Comparison of ENCODE assay signal across 8 cellular contexts in the genomic region with DNA sequence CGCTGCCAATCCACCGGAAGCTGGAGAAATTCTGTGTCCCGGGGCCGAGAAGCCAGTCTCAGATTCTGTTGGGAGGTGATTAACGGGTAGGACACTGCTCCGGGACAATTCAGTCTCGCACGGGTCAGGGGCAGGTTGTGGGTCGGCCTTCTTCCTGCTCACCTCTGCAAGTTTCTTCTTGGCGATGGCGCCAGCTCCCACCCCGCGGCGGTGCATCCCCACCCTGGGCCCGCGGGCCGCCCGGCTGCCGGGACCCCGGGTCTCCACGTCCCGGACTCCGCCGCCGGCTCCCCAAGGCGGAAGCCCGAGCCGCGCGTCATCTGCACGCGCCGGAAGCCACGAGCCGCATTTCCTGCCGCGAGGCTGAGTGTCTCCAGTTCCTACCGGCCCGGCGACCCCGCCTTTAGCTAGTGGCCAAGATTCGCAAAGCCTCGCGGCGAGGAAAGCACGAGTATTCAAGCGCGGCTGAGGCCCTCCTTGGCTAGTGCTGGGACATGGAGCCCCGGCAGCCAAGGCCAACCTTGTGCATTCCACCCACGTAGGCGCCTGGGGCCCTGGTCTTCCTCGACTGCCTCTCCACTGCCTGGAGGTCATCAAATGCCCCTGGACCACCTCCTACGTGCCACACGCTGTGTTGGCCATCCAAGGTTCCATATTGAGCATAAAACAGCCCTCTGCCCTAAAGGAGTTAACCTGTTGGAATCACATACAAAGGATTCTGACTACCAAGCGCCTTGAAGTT. TPM values are rescaled to one million over a fixed set of nuclear protein-coding genes. Genes with fewer than 3 reads are reported as not detected.
DNase-seq lines count a peak whose midpoint lies in the region; ATAC-seq and TF ChIP-seq lines count a peak whose summit lies in the region.

A gene with protein sequence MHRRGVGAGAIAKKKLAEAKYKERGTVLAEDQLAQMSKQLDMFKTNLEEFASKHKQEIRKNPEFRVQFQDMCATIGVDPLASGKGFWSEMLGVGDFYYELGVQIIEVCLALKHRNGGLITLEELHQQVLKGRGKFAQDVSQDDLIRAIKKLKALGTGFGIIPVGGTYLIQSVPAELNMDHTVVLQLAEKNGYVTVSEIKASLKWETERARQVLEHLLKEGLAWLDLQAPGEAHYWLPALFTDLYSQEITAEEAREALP (minus strand): TSS at position 324 of the 742 bp plus-strand sequence. CDS start 108 bp downstream, at position 216.

- peak within 1 kb of the TSS; percentile 98 for H3K27ac Mint-ChIP-seq in chondrocyte (ENCODE audit: unreplicated experiment)

- peak; percentile 95 for ATAC-seq in HG03432 (IDR thresholded peaks at IDR 0.05; ENCODE audit: unreplicated experiment)

- H3K27me3 ChIP-seq in kidney epithelial cell (ENCODE audit: control insufficient read depth, insufficient read depth, low read length): no peaks in the 10 kb centered on the region

- peaks cover 7% of the 10 kb centered on the region for H3K36me3 Mint-ChIP-seq in chondrocyte (ENCODE audit: low read depth)

- H3K4me3 Mint-ChIP-seq in chondrocyte (ENCODE audit: unreplicated experiment): peak within 1 kb of the TSS; percentile 99

- H3K4me3 ChIP-seq in AG10803 (ENCODE audit: low read length): peak within 1 kb of the TSS; percentile 88
- peak within 1 kb of the TSS; percentile 89 for H3K4me3 ChIP-seq in kidney epithelial cell (ENCODE audit: low read depth, low read length)

- DNase-seq in AG10803 (ENCODE audit: low read depth) (peak; percentile 88), NCI-H510A (lab: John Stamatoyannopoulos, UW) (peak; percentile 95), chondrocyte (ENCODE audit: low spot score) (peak; percentile 98), kidney epithelial cell (ENCODE audit: low read depth) (peak; percentile 58)
- peak; percentile 84 to 90 for DNase-seq in activated CD4-positive, alpha-beta T cell treated with anti-CD3 and anti-CD28 coated beads for 24 hours (ENCODE audit: low read depth in 2 of 2)
- peak; percentile 96 for DNase-seq in stimulated activated CD4-positive, alpha-beta T cell treated with anti-CD3 and anti-CD28 coated beads, Interleukin-15, amount 100 ng/mL, for 24 hours

- no peaks in the 10 kb centered on the region for H3K27me3 Mint-ChIP-seq in chondrocyte (ENCODE audit: low read depth)

- TF ChIP-seq POLR2A in GM19099 (IDR thresholded peaks at IDR 0.05; ENCODE audit: extremely low read depth, insufficient read length, low read depth): peak; percentile 89

- peaks cover 34% of the 10 kb centered on the region for H3K4me1 Mint-ChIP-seq in chondrocyte (ENCODE audit: low read depth)

- TF ChIP-seq CTCF in AG10803 (conservative IDR thresholded peaks at IDR 0.05; ENCODE audit: low read length) (no peak), chondrocyte (IDR thresholded peaks at IDR 0.05) (peak; percentile 7), kidney epithelial cell (IDR thresholded peaks at IDR 0.05; ENCODE audit: insufficient read depth, low read length, poor library complexity, severe bottlenecking) (no peak)

- H3K9me3 Mint-ChIP-seq in chondrocyte (ENCODE audit: low read depth): no peaks in the 10 kb centered on the region

- no peaks in the 10 kb centered on the region for H3K36me3 ChIP-seq in kidney epithelial cell (ENCODE audit: control insufficient read depth, insufficient read depth, low read length)

RNA-seq across cellular contexts. Expression of the gene that starts here (rescaled TPM):
- total RNA-seq in chondrocyte: 123 to 147 TPM (median 126 TPM) in 3 replicates
- total RNA-seq in kidney epithelial cell: 114 and 142 TPM in 2 replicates

Comparison
In these comparisons a context has a peak if more than half of its experiments do, and no peak if none do; other contexts are left out.
1. Peak in every context shown above with its lines: DNase-seq, ATAC-seq and H3K4me3 ChIP-seq.